20 cellular contexts compared by ENCODE assay signal in the genomic region with DNA sequence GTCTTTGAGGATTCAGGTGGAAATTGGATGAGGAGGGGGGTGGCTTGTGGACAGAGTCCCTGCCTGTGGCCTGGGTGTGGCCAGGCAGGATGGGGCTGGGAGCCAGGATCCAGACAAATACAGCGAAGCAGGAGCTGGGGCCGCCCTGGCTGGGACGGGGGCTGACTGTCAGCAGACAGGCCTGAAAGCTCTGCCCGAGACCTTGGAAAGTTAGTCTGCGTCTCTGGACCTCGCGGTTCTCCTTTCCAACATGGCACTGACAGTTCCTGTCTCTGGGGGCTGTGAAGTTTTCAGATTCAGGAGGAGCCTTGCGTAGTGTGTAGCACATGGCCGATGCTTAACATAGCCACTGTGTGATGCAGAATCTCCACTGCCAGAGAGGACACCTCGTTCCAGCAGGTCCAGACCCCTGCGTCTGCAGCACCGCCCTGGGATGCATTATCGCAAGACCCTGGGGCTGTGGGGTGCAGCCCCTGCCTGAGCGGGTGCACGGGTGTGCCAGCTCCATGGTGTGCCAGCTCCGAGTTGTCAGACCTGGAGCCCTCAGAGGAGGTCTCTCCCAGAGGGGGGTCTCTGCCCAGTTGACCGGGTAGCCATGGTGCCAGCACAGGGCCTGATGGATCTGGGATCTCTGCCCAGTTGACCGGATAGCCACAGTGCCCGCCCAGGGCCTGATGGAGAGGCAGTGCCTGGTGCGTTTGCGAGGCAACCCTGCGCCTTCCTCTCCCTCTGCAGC.
DNase-seq lines count a peak whose midpoint lies in the region; ATAC-seq, FAIRE-seq and TF ChIP-seq lines count a peak whose summit lies in the region.
"Had no signal": no experiment of that assay in that cellular context is flagged by ENCODE, and none has a peak within 500 bp of the region (broad histone marks: within the 10 kb centered on the region; RNA-seq: fewer than 3 reads in every experiment).

No MANE protein-coding gene starts in this region.

- H3K9me3 ChIP-seq in esophagus muscularis mucosa (no peaks in the 10 kb centered on the region), kidney (ENCODE audit: control insufficient read depth in 1 of 2, low read length in 2 of 2) (no peaks in the 10 kb centered on the region), skeletal muscle tissue (ENCODE audit: control insufficient read depth in 3 of 3, low read length in 3 of 3) (no peaks in the 10 kb centered on the region)

- H3K9ac ChIP-seq in kidney (ENCODE audit: low read length in 2 of 2) (no peak overlapping the region), skeletal muscle tissue (ENCODE audit: low read depth in 1 of 3, low read length in 3 of 3) (peak overlapping the region in 1 of 3 donors; percentile 23)

- H3K4me3 ChIP-seq in ACC112 (ENCODE audit: low read depth, low read length) (no peak overlapping the region), esophagus muscularis mucosa (no peak overlapping the region), kidney (ENCODE audit: low read length in 2 of 2) (no peak overlapping the region), skeletal muscle tissue (ENCODE audit: low read length in 3 of 3) (no peak overlapping the region)

- TF ChIP-seq EP300 in esophagus muscularis mucosa (IDR thresholded peaks at IDR 0.05) = no peak

- TF ChIP-seq CTCF in esophagus muscularis mucosa (IDR thresholded peaks at IDR 0.05) (no peak), kidney (IDR thresholded peaks at IDR 0.05; ENCODE audit: borderline replicate concordance, extremely low read depth, insufficient read depth) (no peak)

- intact Hi-C loops in esophagus muscularis mucosa (cut with DNase I) (no loop called here), kidney (cut with DNase I) (no loop called here)

- H2AFZ ChIP-seq in ACC112 (ENCODE audit: low read length, unreplicated experiment) = no peak overlapping the region

- peaks cover 28% of the 10 kb centered on the region for H3K79me2 ChIP-seq in ACC112 (ENCODE audit: control insufficient read depth, insufficient read depth, low read length, unreplicated experiment)

- H3K36me3 ChIP-seq in ACC112 (ENCODE audit: insufficient read depth, low read length) (peaks cover 33% of the 10 kb centered on the region; the same call in 1 of the 2 replicates), esophagus muscularis mucosa (peaks cover 0 to 33% (median 18%) of the 10 kb centered on the region in 4 donors), kidney (ENCODE audit: control insufficient read depth in 1 of 2, insufficient read depth in 2 of 2, low read length in 2 of 2) (no peaks in the 10 kb centered on the region), skeletal muscle tissue (ENCODE audit: control insufficient read depth in 3 of 3, insufficient read depth in 3 of 3, low read length in 3 of 3) (peaks cover 0 to 3% (median 0%) of the 10 kb centered on the region in 3 donors)

- DNase-seq in esophagus muscularis mucosa (ENCODE audit: extremely low spot score) (no peak), kidney (peak; percentile 23), activated gamma-delta T cell (lab: John Stamatoyannopoulos, UW) (no peak)
- DNase-seq in stimulated activated CD4-positive, alpha-beta T cell treated with anti-CD3 and anti-CD28 coated beads, Interleukin-2, amount 100 ng/mL, for 24 hours = no peak
- DNase-seq: 8988T; Calu3; CD4-positive, alpha-beta memory T cell; DMS53; H9; NCI-H187; NCI-H2171 treated with DMSO at 0.1 percent for 48 hours; NCI-H774; RPMI8226 had no signal

- 84% methylated on average over 16 of the region's 22 CpGs for WGBS in esophagus muscularis mucosa

- H3K27me3 ChIP-seq in ACC112 (ENCODE audit: insufficient read depth, low read length) = no peaks in the 10 kb centered on the region
- H3K27me3 ChIP-seq in esophagus muscularis mucosa = no peaks in the 10 kb centered on the region
- H3K27me3 ChIP-seq in skeletal muscle tissue (ENCODE audit: control insufficient read depth in 3 of 3, insufficient read depth in 3 of 3, low read length in 3 of 3) = peaks cover 39 to 76% (median 40%) of the 10 kb centered on the region in 3 donors

- H3K27ac ChIP-seq in ACC112 (ENCODE audit: low read depth, low read length) (peak overlapping the region; percentile 26; the same call in 1 of the 2 replicates), esophagus muscularis mucosa (replicated peaks in 1 of 4) (peak overlapping the region; percentile 72 to 83 (median 74)), kidney (ENCODE audit: low read depth in 2 of 2, low read length in 2 of 2) (no peak overlapping the region), skeletal muscle tissue (ENCODE audit: low read depth, low read length) (peak overlapping the region; percentile 36)
- H3K27ac ChIP-seq: HL-60 had no signal

- peaks cover 36% of the 10 kb centered on the region for H3K4me1 ChIP-seq in ACC112 (ENCODE audit: control insufficient read depth, insufficient read depth, low read length, unreplicated experiment)
- H3K4me1 ChIP-seq in esophagus muscularis mucosa = peaks cover 29 to 63% (median 60%) of the 10 kb centered on the region in 4 donors
- H3K4me1 ChIP-seq in kidney (ENCODE audit: control insufficient read depth in 1 of 2, insufficient read depth in 1 of 2, low read depth in 1 of 2, low read length in 2 of 2) = no peaks in the 10 kb centered on the region
- H3K4me1 ChIP-seq in skeletal muscle tissue (ENCODE audit: control insufficient read depth in 3 of 3, insufficient read depth in 3 of 3, low read length in 3 of 3) = peaks cover 24 to 43% (median 24%) of the 10 kb centered on the region in 3 donors

- no peak for ATAC-seq in HG03457 (IDR thresholded peaks at IDR 0.05; ENCODE audit: unreplicated experiment)
- ATAC-seq in HG02588 (IDR thresholded peaks at IDR 0.05; ENCODE audit: unreplicated experiment) = no peak

- FAIRE-seq in kidney (lab: Jason Lieb, UNC) = no peak
- FAIRE-seq: GM19239, HTR-8/SVneo had no signal

- TF ChIP-seq POLR2A in esophagus muscularis mucosa (IDR thresholded peaks at IDR 0.05; ENCODE audit: low read depth) = no peak

Comparison
In these comparisons a context has a peak if more than half of its experiments do, and no peak if none do; other contexts are left out.
1. H3K27ac ChIP-seq: peak in ACC112 (single experiment), esophagus muscularis mucosa (4 of 4) and skeletal muscle tissue (single experiment); none in kidney (0 of 2).